In the genomic region with DNA sequence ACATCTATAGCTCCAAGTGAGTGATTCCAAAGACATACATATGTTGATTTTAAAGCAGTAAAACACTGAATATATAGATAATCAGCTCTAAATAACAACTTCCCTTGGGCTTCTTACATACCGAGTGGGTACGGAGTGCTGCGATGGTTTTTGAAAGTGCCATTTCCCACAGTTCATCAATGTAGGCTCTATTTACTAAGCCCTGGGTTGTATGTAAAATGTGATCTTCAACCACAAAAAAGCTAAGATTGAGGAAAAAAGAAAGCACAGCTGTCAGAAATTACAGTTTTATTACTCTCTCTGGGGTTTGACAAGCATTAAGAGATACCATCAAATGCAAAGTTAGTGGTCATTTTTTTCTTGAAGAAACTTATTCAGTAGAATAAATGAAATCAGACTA, we compare ENCODE assay signal across 10 cellular contexts.
"Had no signal": no experiment of that assay in that cellular context is flagged by ENCODE, and none has a peak within 500 bp of the region (broad histone marks: within the 10 kb centered on the region; RNA-seq: fewer than 3 reads in every experiment).

No MANE protein-coding gene starts in this region.

- H3K27ac ChIP-seq: GM23248, HL-60 had no signal

- H3K27me3 Mint-ChIP-seq: IgD-negative memory B cell had no signal

- H3K4me3 ChIP-seq: GM23248, HAP-1 had no signal

- H3K27ac Mint-ChIP-seq: HFFc6, IgD-negative memory B cell had no signal

- ATAC-seq: HCT116, HepG2 had no signal

- DNase-seq: GM23248, GOT3, H7, HFFc6, KBM-7 had no signal

- H3K36me3 ChIP-seq: HAP-1 had no signal

- H3K9me3 Mint-ChIP-seq: HFFc6, IgD-negative memory B cell had no signal

- H3K9me3 ChIP-seq: HAP-1 had no signal

- H3K4me3 Mint-ChIP-seq: HFFc6, IgD-negative memory B cell had no signal
